Comparison of ENCODE assay signal across 16 cellular contexts in the genomic region with DNA sequence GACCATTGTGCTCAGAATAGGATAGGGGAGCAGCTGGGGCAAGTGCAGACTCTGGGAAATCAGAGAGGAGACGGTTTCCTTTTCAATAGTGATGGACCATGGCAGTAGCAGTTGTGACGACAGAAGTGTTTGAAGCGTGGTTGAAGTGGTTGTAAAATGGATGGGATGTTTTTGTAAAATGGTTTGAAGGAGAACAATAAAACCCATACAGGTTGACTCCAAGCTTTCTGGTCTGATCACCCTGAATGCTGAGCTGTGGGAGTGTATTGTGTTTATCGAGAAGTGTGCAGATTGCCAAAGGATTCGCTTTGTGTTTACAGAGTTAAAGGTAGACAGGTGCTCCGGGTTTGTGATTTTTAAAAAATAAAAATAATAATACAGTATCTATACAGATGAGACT.
DNase-seq lines count a peak whose midpoint lies in the region; ATAC-seq and TF ChIP-seq lines count a peak whose summit lies in the region.
"Had no signal": no experiment of that assay in that cellular context is flagged by ENCODE, and none has a peak within 500 bp of the region (broad histone marks: within the 10 kb centered on the region; RNA-seq: fewer than 3 reads in every experiment).

No MANE protein-coding gene starts in this region.

- H3K4me3 Mint-ChIP-seq in endodermal cell: no peak overlapping the region
- H3K4me3 Mint-ChIP-seq: CD4-positive, alpha-beta memory T cell had no signal

- no peaks in the 10 kb centered on the region for H3K36me3 Mint-ChIP-seq in endodermal cell (ENCODE audit: low read depth)
- H3K36me3 Mint-ChIP-seq: CD4-positive, alpha-beta memory T cell had no signal

- H3K9me3 ChIP-seq in endodermal cell (ENCODE audit: control insufficient read depth, low read length): no peaks in the 10 kb centered on the region

- H3K27me3 ChIP-seq in endodermal cell (ENCODE audit: control insufficient read depth, insufficient read depth, low read length, poor library complexity, severe bottlenecking): no peaks in the 10 kb centered on the region

- H3K9me3 Mint-ChIP-seq in endodermal cell: peaks cover 1% of the 10 kb centered on the region

- ATAC-seq in GM18498 (IDR thresholded peaks at IDR 0.05; ENCODE audit: unreplicated experiment): no peak
- ATAC-seq in GM21717 (IDR thresholded peaks at IDR 0.05; ENCODE audit: unreplicated experiment): no peak

- 90 to 95% methylated on average over 3 to 6 of the region's 6 CpGs for WGBS in endodermal cell (ENCODE audit: insufficient coverage in 1 of 2, insufficient read length in 1 of 2), 2 experiments

- H3K36me3 ChIP-seq in endodermal cell (ENCODE audit: control insufficient read depth, insufficient read depth, low read length): no peaks in the 10 kb centered on the region

- DNase-seq in NCI-H2081 (lab: John Stamatoyannopoulos, UW) (peak; percentile 13 to 50), NCI-H2081 treated with DMSO at 0.1 percent for 48 hours (lab: John Stamatoyannopoulos, UW) (no peak), NCI-H1105 treated with DMSO at 0.1 percent for 48 hours (lab: John Stamatoyannopoulos, UW) (peak; percentile 87), NCI-H2107 treated with DMSO at 0.1 percent for 48 hours (lab: John Stamatoyannopoulos, UW; ENCODE audit: unreplicated experiment) (peak; percentile 95), coronary artery (ENCODE audit: low spot score) (peak; percentile 1), endodermal cell (no peak)
- DNase-seq: 8988T; CD4-positive, alpha-beta memory T cell; KBM-7; MV-4-11; NCI-H524 treated with DMSO at 0.1 percent for 48 hours; OCI-M1; SIG-M5; T-helper 2 cell had no signal

- H3K4me1 Mint-ChIP-seq in endodermal cell: no peaks in the 10 kb centered on the region
- H3K4me1 Mint-ChIP-seq: CD4-positive, alpha-beta memory T cell had no signal

- no peak overlapping the region for H3K9ac ChIP-seq in endodermal cell (ENCODE audit: extremely low read depth, low read length, poor library complexity, severe bottlenecking)

- no peak overlapping the region for H3K4me3 ChIP-seq in coronary artery
- H3K4me3 ChIP-seq in endodermal cell (ENCODE audit: low read length): no peak overlapping the region

- H3K27ac ChIP-seq in coronary artery (no peak overlapping the region), endodermal cell (ENCODE audit: low read depth, low read length) (no peak overlapping the region)

- H3K27ac Mint-ChIP-seq in endodermal cell: no peak overlapping the region
- H3K27ac Mint-ChIP-seq: CD4-positive, alpha-beta memory T cell had no signal

- H3K27me3 Mint-ChIP-seq in endodermal cell (ENCODE audit: insufficient read depth): peaks cover 1% of the 10 kb centered on the region

- no peaks in the 10 kb centered on the region for H3K4me1 ChIP-seq in endodermal cell (ENCODE audit: control insufficient read depth, insufficient read depth, low read length)

- no peak for TF ChIP-seq CTCF in coronary artery (IDR thresholded peaks at IDR 0.05)
- TF ChIP-seq CTCF in endodermal cell (conservative IDR thresholded peaks at IDR 0.05): no peak

Comparison
In these comparisons a context has a peak if more than half of its experiments do, and no peak if none do; other contexts are left out.
1. DNase-seq: peak in NCI-H2081 (2 of 2), NCI-H1105 treated with DMSO at 0.1 percent for 48 hours (single experiment), NCI-H2107 treated with DMSO at 0.1 percent for 48 hours (single experiment) and coronary artery (single experiment); none in NCI-H2081 treated with DMSO at 0.1 percent for 48 hours (single experiment) and endodermal cell (single experiment).